Comparison of ENCODE assay signal across 8 cellular contexts in the genomic region with DNA sequence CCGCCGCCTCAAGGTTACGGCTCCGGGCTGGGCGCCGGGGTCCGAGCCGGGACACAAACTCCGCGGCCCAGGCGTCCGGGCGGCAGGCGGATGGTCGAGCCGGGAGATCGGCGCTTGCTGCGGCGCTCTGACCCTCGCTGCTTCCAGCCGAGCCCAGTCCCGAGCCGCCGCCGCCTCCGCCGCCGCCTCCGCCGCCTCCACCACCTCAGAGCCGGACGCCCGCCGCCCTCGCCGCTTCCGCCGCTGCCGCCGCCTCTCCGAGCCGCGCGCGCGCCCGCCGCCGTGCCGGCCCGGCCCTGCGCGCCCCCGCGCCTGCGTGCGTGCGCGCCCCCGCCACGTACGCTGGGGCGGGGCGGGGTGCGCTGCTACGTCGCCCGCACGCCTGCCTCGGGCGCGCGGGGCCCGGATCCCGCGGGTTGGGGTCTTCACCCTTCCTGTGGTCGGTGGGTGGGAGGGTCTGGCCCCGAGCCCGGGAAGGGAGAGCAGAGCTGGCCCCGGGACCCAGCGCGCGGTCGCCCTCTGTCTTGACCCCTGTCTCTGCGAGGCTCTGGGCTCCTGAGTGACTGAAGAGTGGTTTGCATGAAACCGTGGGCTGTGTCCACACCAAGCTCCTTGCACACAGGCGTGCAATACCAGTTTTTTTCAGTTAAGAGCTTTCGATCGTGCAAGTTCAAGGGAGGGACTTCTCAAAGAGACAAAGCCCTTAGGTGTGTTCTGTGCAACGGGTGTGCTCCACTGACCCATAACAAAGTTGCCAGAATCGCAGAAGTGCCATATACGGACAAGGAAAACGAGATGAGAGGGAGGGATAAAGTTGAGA. TPM values are rescaled to one million over a fixed set of nuclear protein-coding genes. Genes with fewer than 3 reads are reported as not detected.
DNase-seq lines count a peak whose midpoint lies in the region; ATAC-seq and TF ChIP-seq lines count a peak whose summit lies in the region.

A gene (minus strand): TSS at position 256 of the 820 bp plus-strand sequence. CDS start 328 bp downstream, outside the sequence.

- no peaks in the 10 kb centered on the region for H3K36me3 ChIP-seq in left lung

- H3K4me3 ChIP-seq in left lung, result peak within 1 kb of the TSS; percentile 80 to 90

- peaks cover 7 to 31% of the 10 kb centered on the region in 2 donors for H3K4me1 ChIP-seq in left lung

- DNase-seq in SIG-M5 treated with dmso at 0.1 percent for 504 hours (lab: John Stamatoyannopoulos, UW; ENCODE audit: unreplicated experiment), result peak; percentile 53
- no peak for DNase-seq in SIG-M5 (lab: John Stamatoyannopoulos, UW)
- DNase-seq in NCI-H2171 treated with DMSO at 0.1 percent for 48 hours (lab: John Stamatoyannopoulos, UW), result peak; percentile 55
- peak; percentile 73 for DNase-seq in activated CD4-positive, alpha-beta T cell treated with anti-CD3 and anti-CD28 coated beads for 48 hours
- DNase-seq in dedifferentiated amniotic fluid mesenchymal stem cell (ENCODE audit: extremely low spot score), result peak; percentile 43
- DNase-seq in left lung, result peak; percentile 72 to 93
- DNase-seq in stimulated activated CD4-positive, alpha-beta T cell treated with anti-CD3 and anti-CD28 coated beads, Interleukin-2, amount 100 ng/mL, for 24 hours, result peak; percentile 71 to 76

- peak within 1 kb of the TSS; percentile 95 to 96 for H3K27ac ChIP-seq in left lung

- no peaks in the 10 kb centered on the region for H3K9me3 ChIP-seq in left lung

- TF ChIP-seq CTCF in left lung (IDR thresholded peaks at IDR 0.05), result no peak

- intact Hi-C loops in left lung (cut with DNase I), result no loop called here

- no peaks in the 10 kb centered on the region for H3K27me3 ChIP-seq in left lung

- peak; percentile 58 for ATAC-seq in HG02884 (IDR thresholded peaks at IDR 0.05; ENCODE audit: unreplicated experiment)
- peak; percentile 58 for ATAC-seq in left lung

RNA-seq across cellular contexts. Expression of the gene that starts here (rescaled TPM):
- total RNA-seq in left lung, result 10 to 100 TPM; 31.5 to 43.4 TPM
